ENCODE assay signal across 13 cellular contexts in genomic region chr2:232884549-232885263, GRCh38.
"Had no signal": no experiment of that assay in that cellular context is flagged by ENCODE, and none has a peak within 500 bp of the region (broad histone marks: within the 10 kb centered on the region; RNA-seq: fewer than 3 reads in every experiment).

No MANE protein-coding gene starts in this region.

- H3K9me3 Mint-ChIP-seq: activated naive CD8-positive, alpha-beta T cell treated with anti-CD3 and anti-CD28 coated beads for 36 hours; activated T-cell treated with anti-CD3 and anti-CD28 coated beads, Interleukin-2, amount 50 U/mL, for 4 hours; nephron; stimulated activated effector memory CD8-positive, alpha-beta T cell treated with anti-CD3 and anti-CD28 coated beads, Interleukin-12 subunit alpha, Interleukin-12 subunit beta, amount 100 ng/mL, for 72 hours had no signal

- H3K4me3 ChIP-seq: SK-N-MC, smooth muscle cell, tibial artery, uterus had no signal

- H3K36me3 Mint-ChIP-seq: activated naive CD8-positive, alpha-beta T cell treated with anti-CD3 and anti-CD28 coated beads for 36 hours; stimulated activated effector memory CD8-positive, alpha-beta T cell treated with anti-CD3 and anti-CD28 coated beads, Interleukin-12 subunit alpha, Interleukin-12 subunit beta, amount 100 ng/mL, for 72 hours had no signal

- H3K4me1 Mint-ChIP-seq: activated naive CD8-positive, alpha-beta T cell treated with anti-CD3 and anti-CD28 coated beads for 36 hours; nephron had no signal

- DNase-seq: activated CD4-positive, alpha-beta T cell treated with anti-CD3 and anti-CD28 coated beads, Interleukin-2, amount 50 U/mL, for 4 hours; activated CD4-positive, CD25-positive, alpha-beta regulatory T cell; activated gamma-delta T cell treated with Interleukin-2 at 50 U/mL for 16 hours; activated naive CD8-positive, alpha-beta T cell treated with anti-CD3 and anti-CD28 coated beads for 36 hours; activated T-cell treated with anti-CD3 and anti-CD28 coated beads, Interleukin-2, amount 50 U/mL, for 4 hours; uterus had no signal

- H3K27ac Mint-ChIP-seq: activated naive CD8-positive, alpha-beta T cell treated with anti-CD3 and anti-CD28 coated beads for 36 hours; nephron had no signal

- H3K4me1 ChIP-seq: parathyroid adenoma, uterus had no signal

- H3K4me3 Mint-ChIP-seq: activated naive CD8-positive, alpha-beta T cell treated with anti-CD3 and anti-CD28 coated beads for 36 hours; activated T-cell treated with anti-CD3 and anti-CD28 coated beads, Interleukin-2, amount 50 U/mL, for 4 hours; nephron; stimulated activated effector memory CD8-positive, alpha-beta T cell treated with anti-CD3 and anti-CD28 coated beads, Interleukin-12 subunit alpha, Interleukin-12 subunit beta, amount 100 ng/mL, for 72 hours had no signal

- H3K9me3 ChIP-seq: tibial artery, uterus had no signal

- H3K27ac ChIP-seq: parathyroid adenoma, SK-N-MC, tibial artery, uterus had no signal

- H3K27me3 Mint-ChIP-seq: activated naive CD8-positive, alpha-beta T cell treated with anti-CD3 and anti-CD28 coated beads for 36 hours had no signal

- H3K36me3 ChIP-seq: uterus had no signal

- ATAC-seq: activated T-cell treated with anti-CD3 and anti-CD28 coated beads, Interleukin-2, amount 50 U/mL, for 4 hours; right cardiac atrium; stimulated activated effector memory CD8-positive, alpha-beta T cell treated with anti-CD3 and anti-CD28 coated beads, Interleukin-12 subunit alpha, Interleukin-12 subunit beta, amount 100 ng/mL, for 72 hours had no signal

- H3K27me3 ChIP-seq: uterus had no signal
